ENCODE assay signal across 1 cellular context in the genomic region with DNA sequence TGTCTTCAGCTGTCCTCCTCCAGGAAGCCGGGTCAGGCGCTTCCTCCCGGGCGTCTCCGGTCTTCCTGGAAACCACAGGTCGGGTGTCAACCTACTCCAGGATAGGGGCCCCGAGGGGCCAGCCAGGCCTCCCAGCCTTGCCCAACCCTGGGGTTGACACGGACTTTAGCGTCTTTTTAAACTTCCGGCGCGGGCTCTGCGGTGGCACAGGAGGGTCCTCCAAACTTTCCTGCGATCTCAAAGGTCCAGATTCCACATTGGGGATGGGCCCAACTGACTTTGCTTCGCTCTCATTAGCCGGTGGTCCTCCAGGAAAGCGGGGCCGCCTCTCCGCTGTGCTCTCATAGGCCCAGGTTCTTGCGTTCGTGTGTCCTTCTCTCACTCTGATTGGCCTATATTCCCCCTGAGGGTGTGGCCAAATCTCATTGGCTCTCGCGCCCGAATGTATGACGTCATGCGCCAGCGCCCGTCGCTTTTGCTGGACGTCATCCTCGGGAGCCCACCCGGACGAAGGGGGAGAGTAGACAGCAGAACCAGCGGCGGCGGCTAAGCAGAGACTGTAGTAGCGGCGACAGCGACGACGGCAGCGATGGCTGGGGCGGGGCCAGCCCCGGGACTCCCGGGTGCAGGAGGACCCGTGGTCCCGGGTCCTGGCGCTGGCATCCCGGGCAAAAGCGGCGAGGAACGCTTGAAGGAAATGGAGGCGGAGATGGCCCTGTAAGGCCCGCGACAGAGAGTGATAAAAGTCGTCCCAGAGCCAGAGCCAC.
TF ChIP-seq lines count a peak whose summit lies in the region.

Gene RBM42, plus strand, starts transcription at position 472 of the 767 bp plus-strand sequence. Its CDS starts 118 bp downstream, at position 590.

TF ChIP-seq in HepG2, 621 proteins besides CTCF, POLR2A, EP300 and RAD21 (continued from another document and continues in another):
- TF ChIP-seq POGK (CRISPR knock-in tag; conservative IDR thresholded peaks at IDR 0.05) (no peak), NRL (CRISPR knock-in tag; IDR thresholded peaks at IDR 0.05; ENCODE audit: borderline replicate concordance) (no peak), XBP1 (CRISPR knock-in tag; IDR thresholded peaks at IDR 0.05) (peak; percentile 85; the same call in 1 of the 2 replicates), E2F2 (CRISPR knock-in tag; IDR thresholded peaks at IDR 0.05; ENCODE audit: borderline replicate concordance) (0 out of 2 replicates have a peak, but pooled peaks have one; percentile 71), FOSL2 (CRISPR knock-in tag; IDR thresholded peaks at IDR 0.05) (peak; percentile 67), SOX5 (CRISPR knock-in tag; IDR thresholded peaks at IDR 0.05; ENCODE audit: borderline replicate concordance) (peak; percentile 16; the same call in 1 of the 2 replicates), AFF4 (CRISPR knock-in tag; IDR thresholded peaks at IDR 0.05) (no peak), DPF2 (CRISPR knock-in tag; IDR thresholded peaks at IDR 0.05; ENCODE audit: borderline replicate concordance, low read depth) (no peak), NFKB2 (CRISPR knock-in tag; IDR thresholded peaks at IDR 0.05; ENCODE audit: borderline replicate concordance) (0 out of 2 replicates have a peak, but pooled peaks have one; percentile 8), ELF1 (CRISPR knock-in tag; IDR thresholded peaks at IDR 0.05) (peak; percentile 88), ATF3 (CRISPR knock-in tag; IDR thresholded peaks at IDR 0.05) (peak; percentile 54; the same call in 1 of the 2 replicates), RFX1 (IDR thresholded peaks at IDR 0.05) (no peak), GTF3A (CRISPR knock-in tag; conservative IDR thresholded peaks at IDR 0.05) (no peak), SUZ12 (IDR thresholded peaks at IDR 0.05; ENCODE audit: low read depth, low read length) (no peak), ZNF850 (CRISPR knock-in tag; conservative IDR thresholded peaks at IDR 0.05) (no peak), ZNF12 (CRISPR knock-in tag; IDR thresholded peaks at IDR 0.05) (no peak), SRSF1 (optimal IDR thresholded peaks at IDR 0.05; ENCODE audit: low read depth, low read length) (no peak), ZFP62 (CRISPR knock-in tag; IDR thresholded peaks at IDR 0.05) (no peak), ZNF713 (CRISPR knock-in tag; IDR thresholded peaks at IDR 0.05) (no peak), ZMAT5 (CRISPR knock-in tag; IDR thresholded peaks at IDR 0.05; ENCODE audit: borderline replicate concordance, low read depth) (no peak), ATF5 (CRISPR knock-in tag; IDR thresholded peaks at IDR 0.05; ENCODE audit: low read depth) (no peak), CSRNP2 (CRISPR knock-in tag; conservative IDR thresholded peaks at IDR 0.05; ENCODE audit: low read depth) (no peak), CENPX (CRISPR knock-in tag; IDR thresholded peaks at IDR 0.05) (no peak), ZSCAN31 (CRISPR knock-in tag; IDR thresholded peaks at IDR 0.05; ENCODE audit: low read depth) (peak; percentile 84; the same call in 1 of the 2 replicates), ZBTB10 (CRISPR knock-in tag; IDR thresholded peaks at IDR 0.05; ENCODE audit: borderline replicate concordance) (no peak), RARG (CRISPR knock-in tag; IDR thresholded peaks at IDR 0.05; ENCODE audit: low read depth) (no peak), STAG1 (CRISPR knock-in tag; IDR thresholded peaks at IDR 0.05) (no peak), ZNF30 (CRISPR knock-in tag; IDR thresholded peaks at IDR 0.05) (no peak), JUN (CRISPR knock-in tag; IDR thresholded peaks at IDR 0.05) (peak; percentile 75; the same call in 1 of the 2 replicates), ZBTB42 (CRISPR knock-in tag; IDR thresholded peaks at IDR 0.05) (no peak; the same call in 1 of the 2 replicates), ZNF17 (CRISPR knock-in tag; IDR thresholded peaks at IDR 0.05) (no peak), KDM6A (CRISPR knock-in tag; IDR thresholded peaks at IDR 0.05; ENCODE audit: low read depth) (no peak), SIN3A (IDR thresholded peaks at IDR 0.05; ENCODE audit: borderline replicate concordance, low read depth, low read length) (peak; percentile 58; the same call in 1 of the 2 replicates), ZNF879 (CRISPR knock-in tag; IDR thresholded peaks at IDR 0.05) (no peak), EED (CRISPR knock-in tag; IDR thresholded peaks at IDR 0.05) (peak; percentile 70; the same call in 1 of the 2 replicates), ELF3 (CRISPR knock-in tag; IDR thresholded peaks at IDR 0.05) (peak; percentile 55), KAT2B (IDR thresholded peaks at IDR 0.05; ENCODE audit: borderline replicate concordance, low read depth, low read length) (no peak), ZNF10 (CRISPR knock-in tag; IDR thresholded peaks at IDR 0.05; ENCODE audit: borderline replicate concordance, low read depth) (no peak), ZNF235 (CRISPR knock-in tag; IDR thresholded peaks at IDR 0.05; ENCODE audit: borderline replicate concordance) (no peak)
- TF ChIP-seq, protein P1, sequence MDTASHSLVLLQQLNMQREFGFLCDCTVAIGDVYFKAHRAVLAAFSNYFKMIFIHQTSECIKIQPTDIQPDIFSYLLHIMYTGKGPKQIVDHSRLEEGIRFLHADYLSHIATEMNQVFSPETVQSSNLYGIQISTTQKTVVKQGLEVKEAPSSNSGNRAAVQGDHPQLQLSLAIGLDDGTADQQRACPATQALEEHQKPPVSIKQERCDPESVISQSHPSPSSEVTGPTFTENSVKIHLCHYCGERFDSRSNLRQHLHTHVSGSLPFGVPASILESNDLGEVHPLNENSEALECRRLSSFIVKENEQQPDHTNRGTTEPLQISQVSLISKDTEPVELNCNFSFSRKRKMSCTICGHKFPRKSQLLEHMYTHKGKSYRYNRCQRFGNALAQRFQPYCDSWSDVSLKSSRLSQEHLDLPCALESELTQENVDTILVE (CRISPR knock-in tag; IDR thresholded peaks at IDR 0.05), result peak; percentile 70
- TF ChIP-seq, protein P2, sequence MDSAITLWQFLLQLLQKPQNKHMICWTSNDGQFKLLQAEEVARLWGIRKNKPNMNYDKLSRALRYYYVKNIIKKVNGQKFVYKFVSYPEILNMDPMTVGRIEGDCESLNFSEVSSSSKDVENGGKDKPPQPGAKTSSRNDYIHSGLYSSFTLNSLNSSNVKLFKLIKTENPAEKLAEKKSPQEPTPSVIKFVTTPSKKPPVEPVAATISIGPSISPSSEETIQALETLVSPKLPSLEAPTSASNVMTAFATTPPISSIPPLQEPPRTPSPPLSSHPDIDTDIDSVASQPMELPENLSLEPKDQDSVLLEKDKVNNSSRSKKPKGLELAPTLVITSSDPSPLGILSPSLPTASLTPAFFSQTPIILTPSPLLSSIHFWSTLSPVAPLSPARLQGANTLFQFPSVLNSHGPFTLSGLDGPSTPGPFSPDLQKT (CRISPR knock-in tag; IDR thresholded peaks at IDR 0.05; ENCODE audit: borderline replicate concordance), result no peak
- TF ChIP-seq, protein P3, sequence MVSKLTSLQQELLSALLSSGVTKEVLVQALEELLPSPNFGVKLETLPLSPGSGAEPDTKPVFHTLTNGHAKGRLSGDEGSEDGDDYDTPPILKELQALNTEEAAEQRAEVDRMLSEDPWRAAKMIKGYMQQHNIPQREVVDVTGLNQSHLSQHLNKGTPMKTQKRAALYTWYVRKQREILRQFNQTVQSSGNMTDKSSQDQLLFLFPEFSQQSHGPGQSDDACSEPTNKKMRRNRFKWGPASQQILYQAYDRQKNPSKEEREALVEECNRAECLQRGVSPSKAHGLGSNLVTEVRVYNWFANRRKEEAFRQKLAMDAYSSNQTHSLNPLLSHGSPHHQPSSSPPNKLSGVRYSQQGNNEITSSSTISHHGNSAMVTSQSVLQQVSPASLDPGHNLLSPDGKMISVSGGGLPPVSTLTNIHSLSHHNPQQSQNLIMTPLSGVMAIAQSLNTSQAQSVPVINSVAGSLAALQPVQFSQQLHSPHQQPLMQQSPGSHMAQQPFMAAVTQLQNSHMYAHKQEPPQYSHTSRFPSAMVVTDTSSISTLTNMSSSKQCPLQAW (CRISPR knock-in tag; IDR thresholded peaks at IDR 0.05), result peak; percentile 81
